ENCODE assay signal across 8 cellular contexts in the genomic region with DNA sequence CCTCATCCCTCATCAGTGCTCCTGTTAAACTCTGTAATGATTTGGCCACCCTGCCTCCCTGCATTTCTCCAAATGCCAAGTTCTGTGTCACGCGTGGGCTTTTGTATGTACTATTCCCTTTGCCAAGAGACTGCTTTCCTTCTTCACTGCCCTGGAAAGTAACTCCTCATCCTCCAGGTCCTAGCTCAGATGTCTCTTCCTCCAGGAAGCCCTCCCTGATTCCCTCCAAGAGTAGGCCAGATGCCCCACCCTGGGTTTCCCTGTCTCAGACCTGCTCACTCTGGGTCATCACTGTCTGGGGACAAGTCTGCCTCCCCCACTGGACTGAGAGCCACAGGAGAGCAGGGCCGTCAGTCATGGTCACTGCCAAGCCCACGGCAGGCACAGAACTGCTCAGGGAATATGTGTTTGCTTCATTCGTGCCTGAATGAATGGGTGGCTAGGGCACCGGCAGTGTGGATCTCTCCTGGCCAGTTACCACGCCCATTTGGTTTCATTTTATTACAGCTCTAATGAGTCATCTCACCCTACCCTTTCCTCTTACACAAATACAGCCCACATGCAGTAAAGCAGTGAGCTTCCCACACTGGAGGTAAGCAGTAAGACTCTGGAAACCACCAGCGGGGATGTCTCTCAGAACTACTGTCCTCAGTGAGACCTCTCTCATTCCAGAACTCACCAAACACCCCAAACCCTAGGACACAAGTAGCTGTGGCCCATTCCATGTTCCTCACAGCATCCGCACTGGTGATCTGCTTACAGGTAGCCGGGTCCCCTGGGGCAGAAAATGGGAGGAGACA. TPM values are rescaled to one million over a fixed set of nuclear protein-coding genes. Genes with fewer than 3 reads are reported as not detected.
DNase-seq lines count a peak whose midpoint lies in the region; ATAC-seq and TF ChIP-seq lines count a peak whose summit lies in the region.

No MANE protein-coding gene starts in this region.

- H3K9me3 Mint-ChIP-seq in activated T-cell treated with anti-CD3 and anti-CD28 coated beads, Interleukin-2, amount 50 U/mL, for 4 hours, result peaks cover 1% of the 10 kb centered on the region
- H3K9me3 Mint-ChIP-seq in glutamatergic neuron (ENCODE audit: unreplicated experiment), result peaks cover 4% of the 10 kb centered on the region

- peak; percentile 78 to 85 for ATAC-seq in activated T-cell treated with anti-CD3 and anti-CD28 coated beads, Interleukin-2, amount 50 U/mL, for 4 hours
- no peak for ATAC-seq in HG03521 (IDR thresholded peaks at IDR 0.05; ENCODE audit: unreplicated experiment)

- peak overlapping the region; percentile 62 for H3K4me3 Mint-ChIP-seq in activated T-cell treated with anti-CD3 and anti-CD28 coated beads, Interleukin-2, amount 50 U/mL, for 4 hours
- H3K4me3 Mint-ChIP-seq in glutamatergic neuron (ENCODE audit: unreplicated experiment), result peak overlapping the region; percentile 25

- peaks cover 31% of the 10 kb centered on the region for H3K36me3 Mint-ChIP-seq in activated T-cell treated with anti-CD3 and anti-CD28 coated beads, Interleukin-2, amount 50 U/mL, for 4 hours (ENCODE audit: insufficient read depth)
- H3K36me3 Mint-ChIP-seq in glutamatergic neuron (ENCODE audit: unreplicated experiment), result peaks cover 14% of the 10 kb centered on the region

- no peak for TF ChIP-seq CTCF in glutamatergic neuron (IDR thresholded peaks at IDR 0.05; ENCODE audit: partially characterized antibody, unreplicated experiment)

- DNase-seq in NK-92 treated with Interleukin-12 subunit alpha and Interleukin-12 subunit beta, amount 100 ng/mL, for 24 hours (lab: John Stamatoyannopoulos, UW), result peak; percentile 50
- DNase-seq in NK-92 (lab: John Stamatoyannopoulos, UW; ENCODE audit: unreplicated experiment), result no peak
- DNase-seq in HuH-7 (ENCODE audit: low spot score), result peak; percentile 80
- DNase-seq in activated T-cell treated with anti-CD3 and anti-CD28 coated beads, Interleukin-2, amount 50 U/mL, for 4 hours, result no peak
- DNase-seq in glutamatergic neuron, result no peak
- DNase-seq in stimulated activated CD4-positive, alpha-beta T cell treated with anti-CD3 and anti-CD28 coated beads, TNF-alpha, amount 100 ng/mL, for 48 hours (ENCODE audit: low read depth in 3 of 3), result peak; percentile 21 to 29 (median 28)
- DNase-seq in NCI-H187 (lab: John Stamatoyannopoulos, UW), result no peak

- peaks cover 17% of the 10 kb centered on the region for H3K4me1 Mint-ChIP-seq in activated T-cell treated with anti-CD3 and anti-CD28 coated beads, Interleukin-2, amount 50 U/mL, for 4 hours (ENCODE audit: low read depth)
- no peaks in the 10 kb centered on the region for H3K4me1 Mint-ChIP-seq in glutamatergic neuron (ENCODE audit: low read depth, unreplicated experiment)

- no peaks in the 10 kb centered on the region for H3K27me3 Mint-ChIP-seq in activated T-cell treated with anti-CD3 and anti-CD28 coated beads, Interleukin-2, amount 50 U/mL, for 4 hours (ENCODE audit: low read depth)
- no peaks in the 10 kb centered on the region for H3K27me3 Mint-ChIP-seq in glutamatergic neuron (ENCODE audit: unreplicated experiment)

- H3K27ac Mint-ChIP-seq in glutamatergic neuron (ENCODE audit: unreplicated experiment), result no peak overlapping the region

RNA-seq across cellular contexts. Expression of a gene that starts 12.1 kb away (rescaled TPM):
- total RNA-seq in activated T-cell treated with anti-CD3 and anti-CD28 coated beads, Interleukin-2, amount 50 U/mL, for 4 hours, result under 1 TPM in 1 of 3 donors, not detected in 2; 0.05 TPM
- total RNA-seq in glutamatergic neuron (ENCODE audit: unreplicated experiment), result not detected

RNA-seq across cellular contexts. Expression of a gene that starts 25.1 kb away (rescaled TPM):
- 100 to 1,000 TPM; 136 to 178 (median 150) TPM for total RNA-seq in activated T-cell treated with anti-CD3 and anti-CD28 coated beads, Interleukin-2, amount 50 U/mL, for 4 hours
- 53.2 TPM for total RNA-seq in glutamatergic neuron (ENCODE audit: unreplicated experiment)

RNA-seq across cellular contexts. Expression of a gene that starts 29.5 kb away (rescaled TPM):
- total RNA-seq in activated T-cell treated with anti-CD3 and anti-CD28 coated beads, Interleukin-2, amount 50 U/mL, for 4 hours, result 10 to 100 TPM; 14.1 to 15.5 (median 15.1) TPM
- 10.5 TPM for total RNA-seq in glutamatergic neuron (ENCODE audit: unreplicated experiment)

RNA-seq across cellular contexts. Expression of a gene that starts 53.9 kb away (rescaled TPM):
- total RNA-seq in activated T-cell treated with anti-CD3 and anti-CD28 coated beads, Interleukin-2, amount 50 U/mL, for 4 hours, result 1 to 10 TPM in 2 of 3 donors, under 1 TPM in 1; 0.66 to 1.4 (median 1.0) TPM
- 36.4 TPM for total RNA-seq in glutamatergic neuron (ENCODE audit: unreplicated experiment)

Comparison
In these comparisons a context has a peak if more than half of its experiments do, and no peak if none do; other contexts are left out.
1. DNase-seq: peak in NK-92 treated with Interleukin-12 subunit alpha and Interleukin-12 subunit beta, amount 100 ng/mL, for 24 hours (single experiment), HuH-7 (single experiment) and stimulated activated CD4-positive, alpha-beta T cell treated with anti-CD3 and anti-CD28 coated beads, TNF-alpha, amount 100 ng/mL, for 48 hours (3 of 3); none in NK-92 (single experiment), activated T-cell treated with anti-CD3 and anti-CD28 coated beads, Interleukin-2, amount 50 U/mL, for 4 hours (single experiment), glutamatergic neuron (single experiment) and NCI-H187 (0 of 2).